10 cellular contexts compared by ENCODE assay signal in genomic region chr6:15312500-15312899, GRCh38.
DNase-seq lines count a peak whose midpoint lies in the region; ATAC-seq, FAIRE-seq and TF ChIP-seq lines count a peak whose summit lies in the region.
"Had no signal": no experiment of that assay in that cellular context is flagged by ENCODE, and none has a peak within 500 bp of the region (broad histone marks: within the 10 kb centered on the region; RNA-seq: fewer than 3 reads in every experiment).

No MANE protein-coding gene starts in this region.

- no peak for TF ChIP-seq POLR2A in HepG2 (IDR thresholded peaks at IDR 0.05; ENCODE audit: insufficient read depth in 1 of 2, low read depth in 2 of 2, low read length in 2 of 2)

- no peaks in the 10 kb centered on the region for H3K27me3 ChIP-seq in HepG2 (ENCODE audit: control insufficient read depth in 1 of 2, insufficient read depth in 2 of 2, low read length in 2 of 2)
- H3K27me3 ChIP-seq: right atrium auricular region had no signal

- H3K4me2 ChIP-seq in HepG2 (ENCODE audit: low read depth, low read length), result no peak overlapping the region

- no peak for TF ChIP-seq RAD21 in HepG2 (CRISPR knock-in tag; IDR thresholded peaks at IDR 0.05)

- H3K27me3 Mint-ChIP-seq in brain (no peaks in the 10 kb centered on the region), nephron progenitor cell (ENCODE audit: low read depth, poor library complexity) (no peaks in the 10 kb centered on the region)

- H3K9me3 Mint-ChIP-seq in brain (no peaks in the 10 kb centered on the region), nephron progenitor cell (no peaks in the 10 kb centered on the region)

- no peak overlapping the region for H3K4me3 Mint-ChIP-seq in brain
- no peak overlapping the region for H3K4me3 Mint-ChIP-seq in nephron progenitor cell

- no peak for TF ChIP-seq EP300 in HepG2 (IDR thresholded peaks at IDR 0.05; ENCODE audit: low read depth in 2 of 2, low read length in 2 of 2)
- no peak for TF ChIP-seq EP300 in HepG2 (CRISPR knock-in tag; IDR thresholded peaks at IDR 0.05; ENCODE audit: borderline replicate concordance)

- TF ChIP-seq CTCF in brain (conservative IDR thresholded peaks at IDR 0.05) (no peak), nephron progenitor cell (IDR thresholded peaks at IDR 0.05) (no peak), HepG2 (CRISPR knock-in tag; IDR thresholded peaks at IDR 0.05) (no peak)

- ATAC-seq in GM18858 (IDR thresholded peaks at IDR 0.05; ENCODE audit: unreplicated experiment) (no peak), HepG2 (no peak)
- ATAC-seq: HCT116 had no signal

- POLR2A ChIA-PET in HepG2 (lab: Yijun Ruan, JAX), result no interaction called here

- H3K4me1 Mint-ChIP-seq in brain (peaks cover 76% of the 10 kb centered on the region), nephron progenitor cell (peaks cover 83% of the 10 kb centered on the region)

- H3K4me1 ChIP-seq in HepG2 (ENCODE audit: insufficient read depth, low read length), result peaks cover 51% of the 10 kb centered on the region

- intact Hi-C loops in HepG2 (cut with micrococcal nuclease; ENCODE audit: unreplicated experiment), result no loop called here

- no peak overlapping the region for H3K27ac ChIP-seq in HepG2 (ENCODE audit: extremely low read length, insufficient read depth, low read length)

- H3K36me3 ChIP-seq in HepG2 (replicated peaks in 1 of 2; ENCODE audit: control insufficient read depth in 1 of 2, insufficient read depth in 2 of 2, low read length in 2 of 2), result no peaks in the 10 kb centered on the region
- H3K36me3 ChIP-seq: right atrium auricular region had no signal

- FAIRE-seq in HepG2 (lab: Jason Lieb, UNC), result no peak

- CTCF ChIA-PET in HepG2 (lab: Yijun Ruan, JAX; ENCODE audit: low intra/inter-chr PET ratio, low total read pairs), result no interaction called here

- H2AFZ ChIP-seq in HepG2 (ENCODE audit: low read length), result no peak overlapping the region

- over 99% methylated on average over 3 of the region's 3 CpGs for WGBS in HepG2 (ENCODE audit: low lambda C conversion rate)

- H3K79me2 ChIP-seq in HepG2 (ENCODE audit: insufficient read depth, low read length), result peaks cover 70% of the 10 kb centered on the region

- no peaks in the 10 kb centered on the region for H3K9me3 ChIP-seq in HepG2 (ENCODE audit: low read length)
- H3K9me3 ChIP-seq: right atrium auricular region had no signal

- peak; percentile 70 for DNase-seq in M059J (ENCODE audit: low read depth)
- no peak for DNase-seq in nephron progenitor cell
- DNase-seq in DMS153 (lab: John Stamatoyannopoulos, UW), result no peak
- DNase-seq in HepG2 (ENCODE audit: low spot score), result no peak
- DNase-seq in islet precursor cell, result no peak

- peak overlapping the region in 3 of 5 experiments; percentile 0 to 17 (median 14) for H3K27ac Mint-ChIP-seq in brain
- peak overlapping the region; percentile 17 for H3K27ac Mint-ChIP-seq in nephron progenitor cell

- no peak overlapping the region for H3K9ac ChIP-seq in HepG2 (ENCODE audit: insufficient read depth, low read depth, low read length)

- in situ Hi-C loops in HepG2 (cut with HindIII; ENCODE audit: extremely low pct_ligation_motif_present, low pct_unique_long_range_greater_than_20kb), result no loop called here

- no peaks in the 10 kb centered on the region for H4K20me1 ChIP-seq in HepG2 (ENCODE audit: insufficient read depth, low read length)

- no TSS peak for BruUV-seq in HepG2 (replicated peaks; lab: Mats Ljungman, UMichigan)

- H3K4me3 ChIP-seq in GM08714 (ENCODE audit: low read length) (peak overlapping the region; percentile 47; the same call in 1 of the 2 replicates), HepG2 (replicated peaks in 1 of 3; ENCODE audit: insufficient read depth in 1 of 3, low read depth in 2 of 3, low read length in 3 of 3) (no peak overlapping the region)
- H3K4me3 ChIP-seq: right atrium auricular region had no signal

- H3K36me3 Mint-ChIP-seq in brain, result no peaks in the 10 kb centered on the region
- no peaks in the 10 kb centered on the region for H3K36me3 Mint-ChIP-seq in nephron progenitor cell (ENCODE audit: low read depth)

TF ChIP-seq in HepG2, 621 proteins besides CTCF, POLR2A, EP300 and RAD21:
- no peak for TF ChIP-seq LCORL (IDR thresholded peaks at IDR 0.05)
- TF ChIP-seq LCORL (CRISPR knock-in tag; IDR thresholded peaks at IDR 0.05), result no peak
